2 cellular contexts compared by ENCODE assay signal in genomic region chr2:95061119-95061512, GRCh38.
TF ChIP-seq lines count a peak whose summit lies in the region.

No MANE protein-coding gene starts in this region.

TF ChIP-seq in K562, 482 proteins besides CTCF, POLR2A, EP300 and RAD21:
- peak; percentile 31; the same call in 1 of the 2 replicates for TF ChIP-seq ZNF121 (CRISPR knock-in tag; conservative IDR thresholded peaks at IDR 0.05)
- TF ChIP-seq FIP1L1 (IDR thresholded peaks at IDR 0.05; ENCODE audit: low read depth, low read length, poor library complexity, severe bottlenecking), result no peak

TF ChIP-seq in HEK293T, 16 proteins besides CTCF, POLR2A, EP300 and RAD21:
- TF ChIP-seq FOXA1 (IDR thresholded peaks at IDR 0.05) (no peak), CTBP1 (IDR thresholded peaks at IDR 0.05; ENCODE audit: borderline replicate concordance) (no peak), ARNT (IDR thresholded peaks at IDR 0.05) (no peak), HDGF (IDR thresholded peaks at IDR 0.05; ENCODE audit: borderline replicate concordance) (no peak), FOXK2 (IDR thresholded peaks at IDR 0.05) (no peak)
TF ChIP-seq in HEK293T: peak in this region for 0.
